Comparison of ENCODE assay signal across 1 cellular context in genomic region chr16:85512716-85513115, GRCh38.
TF ChIP-seq lines count a peak whose summit lies in the region.

No MANE protein-coding gene starts in this region.

TF ChIP-seq in A549, 52 proteins besides CTCF, POLR2A, EP300 and RAD21 (continued from another document):
- TF ChIP-seq CBX2 (IDR thresholded peaks at IDR 0.05; ENCODE audit: borderline replicate concordance, low read depth) (no peak), ZSCAN20 (CRISPR knock-in tag; IDR thresholded peaks at IDR 0.05) (no peak), HMGXB4 (CRISPR knock-in tag; IDR thresholded peaks at IDR 0.05; ENCODE audit: borderline replicate concordance) (no peak), POLR2AphosphoS2 (conservative IDR thresholded peaks at IDR 0.05; ENCODE audit: low read length) (no peak), KDM5A (IDR thresholded peaks at IDR 0.05) (no peak), ZNF302 (CRISPR knock-in tag; IDR thresholded peaks at IDR 0.05) (no peak), RNF2 (IDR thresholded peaks at IDR 0.05; ENCODE audit: borderline replicate concordance, low read depth) (no peak), ZFP36 (IDR thresholded peaks at IDR 0.05; ENCODE audit: borderline replicate concordance, partially characterized antibody) (no peak), SREBF2 (IDR thresholded peaks at IDR 0.05) (no peak), CBX8 (IDR thresholded peaks at IDR 0.05) (no peak), ATOH8 (CRISPR knock-in tag; IDR thresholded peaks at IDR 0.05; ENCODE audit: low read depth) (no peak), PBX3 (IDR thresholded peaks at IDR 0.05) (no peak), HOXA7 (CRISPR knock-in tag; IDR thresholded peaks at IDR 0.05) (no peak)
